ENCODE assay signal across 19 cellular contexts in genomic region chr2:186607660-186608324, GRCh38. TPM values are rescaled to one million over a fixed set of nuclear protein-coding genes. Genes with fewer than 3 reads are reported as not detected.
DNase-seq lines count a peak whose midpoint lies in the region; ATAC-seq, FAIRE-seq and TF ChIP-seq lines count a peak whose summit lies in the region.
"Had no signal": no experiment of that assay in that cellular context is flagged by ENCODE, and none has a peak within 500 bp of the region (broad histone marks: within the 10 kb centered on the region; RNA-seq: fewer than 3 reads in every experiment).

No MANE protein-coding gene starts in this region.

- ATAC-seq in K562 (peak; percentile 11; the same call in 2 of the 3 replicates), heart left ventricle (peak; percentile 76 to 87 (median 84)), left lobe of liver (no peak)

- H4K20me1 ChIP-seq in K562 (replicated peaks; ENCODE audit: control insufficient read depth, insufficient read depth, low read length): no peaks in the 10 kb centered on the region
- H4K20me1 ChIP-seq in smooth muscle cell (ENCODE audit: low read depth): peaks cover 95% of the 10 kb centered on the region

- TF ChIP-seq POLR2A in K562 (conservative IDR thresholded peaks at IDR 0.05) (no peak), heart left ventricle (IDR thresholded peaks at IDR 0.05) (peak in 1 of 2 donors; percentile 22), Peyer's patch (IDR thresholded peaks at IDR 0.05) (no peak)

- H3K4me3 Mint-ChIP-seq in mesothelial cell of epicardium: no peak overlapping the region
- H3K4me3 Mint-ChIP-seq: CD8-positive, alpha-beta memory T cell had no signal

- no peaks in the 10 kb centered on the region for H3K27me3 Mint-ChIP-seq in mesothelial cell of epicardium (ENCODE audit: low read depth)
- H3K27me3 Mint-ChIP-seq: CD8-positive, alpha-beta memory T cell had no signal

- FAIRE-seq in K562 (lab: Jason Lieb, UNC): no peak
- FAIRE-seq: GM12891, GM19239 had no signal

- peak overlapping the region; percentile 81 for H3K27ac Mint-ChIP-seq in mesothelial cell of epicardium

- H3K27ac ChIP-seq in K562 (ENCODE audit: extremely low read depth, low read depth, low read length): no peak overlapping the region
- H3K27ac ChIP-seq in heart left ventricle: peak overlapping the region; percentile 47 to 86 (median 66)
- H3K27ac ChIP-seq in smooth muscle cell (ENCODE audit: low read depth): peak overlapping the region; percentile 61
- H3K27ac ChIP-seq in Peyer's patch: no peak overlapping the region
- H3K27ac ChIP-seq: GM23248 had no signal

- H2AFZ ChIP-seq in K562 (ENCODE audit: low read depth, low read length): no peak overlapping the region
- H2AFZ ChIP-seq in smooth muscle cell (ENCODE audit: low read depth): no peak overlapping the region
- H2AFZ ChIP-seq: GM23248 had no signal

- POLR2A ChIA-PET in K562 (lab: Yijun Ruan, JAX): interaction anchor here (1.1 to 3.1 kb wide), 3 partner anchors 9 to 119 kb away, joined by 3 to 20 read pairs (median 4); no protein-coding TSS in a partner anchor

- H3K4me3 ChIP-seq in K562: no peak overlapping the region
- peak overlapping the region in 11 of 12 donors; percentile 1 to 55 (median 42) for H3K4me3 ChIP-seq in heart left ventricle
- no peak overlapping the region for H3K4me3 ChIP-seq in smooth muscle cell
- no peak overlapping the region for H3K4me3 ChIP-seq in Peyer's patch
- H3K4me3 ChIP-seq: GM23248 had no signal

- H3K27me3 ChIP-seq in K562 (ENCODE audit: control insufficient read depth in 2 of 2, insufficient read depth in 2 of 2, low read length in 2 of 2) (no peaks in the 10 kb centered on the region), heart left ventricle (no peaks in the 10 kb centered on the region), smooth muscle cell (ENCODE audit: low read depth) (no peaks in the 10 kb centered on the region), Peyer's patch (no peaks in the 10 kb centered on the region)

- TF ChIP-seq EP300 in K562 (IDR thresholded peaks at IDR 0.05; ENCODE audit: low read length): no peak

- no peak for TF ChIP-seq RAD21 in K562 (CRISPR knock-in tag; conservative IDR thresholded peaks at IDR 0.05 in 1 of 2, IDR thresholded peaks at IDR 0.05 in 1 of 2)

- CTCF ChIA-PET in K562 (lab: Yijun Ruan, JAX; ENCODE audit: low intra/inter-chr PET ratio): no interaction called here

- H3K9me3 Mint-ChIP-seq in mesothelial cell of epicardium: no peaks in the 10 kb centered on the region
- H3K9me3 Mint-ChIP-seq: CD8-positive, alpha-beta memory T cell had no signal

- peaks cover 21% of the 10 kb centered on the region for H3F3A ChIP-seq in smooth muscle cell (ENCODE audit: low read depth)

- H3K36me3 ChIP-seq in K562 (ENCODE audit: control insufficient read depth, insufficient read depth, low read length) (peaks cover 10% of the 10 kb centered on the region; the same call in 2 of the 3 replicates), heart left ventricle (peaks cover 0 to 30% (median 8%) of the 10 kb centered on the region in 9 donors), smooth muscle cell (ENCODE audit: low read depth) (peaks cover 12% of the 10 kb centered on the region), Peyer's patch (peaks cover 0 to 14% (median 0%) of the 10 kb centered on the region in 3 donors)

- H3K4me1 Mint-ChIP-seq in mesothelial cell of epicardium: peaks cover 35% of the 10 kb centered on the region

- in situ Hi-C loops in K562 (cut with MboI): no loop called here

- intact Hi-C loops in K562 (cut with micrococcal nuclease) (no loop called here), heart left ventricle (cut with DNase I) (no loop called here)

- BruUV-seq in K562 (replicated peaks; lab: Mats Ljungman, UMichigan): no TSS peak

- no peaks in the 10 kb centered on the region for H3K9me1 ChIP-seq in K562 (ENCODE audit: control insufficient read depth, insufficient read depth, low read length)

- 67% methylated on average over 6 of the region's 6 CpGs for WGBS in K562 (ENCODE audit: insufficient coverage, low coverage, missing lambda C conversion rate)
- 55 to 72% (median 62%) methylated on average over 6 of the region's 6 CpGs for WGBS in heart left ventricle, 4 donors
- 83% methylated on average over 6 of the region's 6 CpGs for WGBS in smooth muscle cell (ENCODE audit: low lambda C conversion rate)

- no peak overlapping the region for H3K4me2 ChIP-seq in K562 (ENCODE audit: insufficient read depth, low read length)
- H3K4me2 ChIP-seq in smooth muscle cell: peak overlapping the region; percentile 2

- TF ChIP-seq CTCF in K562 (IDR thresholded peaks at IDR 0.05 in 2 of 3, conservative IDR thresholded peaks at IDR 0.05 in 1 of 3; ENCODE audit: insufficient read depth in 2 of 3, low read depth in 1 of 3, low read length in 3 of 3) (no peak), heart left ventricle (IDR thresholded peaks at IDR 0.05) (no peak), mesothelial cell of epicardium (IDR thresholded peaks at IDR 0.05; ENCODE audit: unreplicated experiment) (no peak), smooth muscle cell (IDR thresholded peaks at IDR 0.05; ENCODE audit: borderline replicate concordance, insufficient read depth, poor library complexity, severe bottlenecking) (no peak), Peyer's patch (IDR thresholded peaks at IDR 0.05) (no peak)

- DNase-seq in K562 (ENCODE audit: extremely low read depth in 1 of 4, low spot score in 3 of 4) (no peak), heart left ventricle (no peak), mesothelial cell of epicardium (ENCODE audit: low spot score in 2 of 2, unreplicated experiment in 2 of 2) (no peak), smooth muscle cell (lab: John Stamatoyannopoulos, UW; ENCODE audit: unreplicated experiment) (no peak), NCI-H510A treated with DMSO at 0.1 percent for 48 hours (lab: John Stamatoyannopoulos, UW) (no peak), left lobe of liver (ENCODE audit: low spot score) (no peak), Peyer's patch (no peak)
- DNase-seq: C1 segment of cervical spinal cord; CD8-positive, alpha-beta memory T cell; DMS53; GM23248; HCEC 1CT; MV-4-11; NCI-H1694 treated with DMSO at 0.1 percent for 48 hours; NCI-H510A; NCI-H774; SIG-M5 had no signal

- no peaks in the 10 kb centered on the region for H3K79me2 ChIP-seq in K562 (ENCODE audit: control insufficient read depth, insufficient read depth, low read length)
- peaks cover 98% of the 10 kb centered on the region for H3K79me2 ChIP-seq in smooth muscle cell (ENCODE audit: low read depth)

- H3K4me1 ChIP-seq in K562 (replicated peaks in 1 of 2; ENCODE audit: control insufficient read depth in 2 of 2, insufficient read depth in 2 of 2, low read length in 2 of 2) (peaks cover 0 to 6% of the 10 kb centered on the region in 2 experiments; a peak in 4 of 5 replicates), heart left ventricle (peaks cover 0 to 63% (median 33%) of the 10 kb centered on the region in 12 donors), smooth muscle cell (ENCODE audit: low read depth) (peaks cover 51% of the 10 kb centered on the region), Peyer's patch (no peaks in the 10 kb centered on the region)

- H3K9ac ChIP-seq in K562 (ENCODE audit: insufficient read depth in 1 of 2, low read depth in 2 of 2, low read length in 2 of 2): no peak overlapping the region
- no peak overlapping the region for H3K9ac ChIP-seq in smooth muscle cell (ENCODE audit: low read depth)
- H3K9ac ChIP-seq: GM23248 had no signal

- H3K9me3 ChIP-seq in K562 (replicated peaks; ENCODE audit: control insufficient read depth, insufficient read depth, low read depth, low read length) (no peaks in the 10 kb centered on the region), heart left ventricle (no peaks in the 10 kb centered on the region), smooth muscle cell (replicated peaks; ENCODE audit: low read depth) (no peaks in the 10 kb centered on the region), Peyer's patch (no peaks in the 10 kb centered on the region)

- H3K36me3 Mint-ChIP-seq in mesothelial cell of epicardium: peaks cover 5% of the 10 kb centered on the region

TF ChIP-seq in K562, 482 proteins besides CTCF, POLR2A, EP300 and RAD21 (continues in another document):
- TF ChIP-seq ZNF165 (CRISPR knock-in tag; IDR thresholded peaks at IDR 0.05; ENCODE audit: borderline replicate concordance) (no peak), SNAPC5 (CRISPR knock-in tag; IDR thresholded peaks at IDR 0.05) (no peak)

RNA-seq across cellular contexts. Expression of gene ITGAV, which starts 17.9 kb away (rescaled TPM):
- 44.5 and 102 TPM in 2 replicates for total RNA-seq in K562 (2011; cell fraction: chromatin; rRNA removed; ENCODE audit: low replicate concordance)
- 19.5 and 40.0 TPM in 2 replicates for total RNA-seq in K562 (2011; cell fraction: nucleolus; rRNA removed)
- 34.2 and 43.0 TPM in 2 replicates for total RNA-seq in K562 (2011; cell fraction: nucleoplasm; rRNA removed)
- total RNA-seq in K562 (2014; rRNA removed): 10.4 and 10.7 TPM in 2 replicates
- total RNA-seq in K562 (2014; rRNA removed; fragmentation: Illumina TruSeq; extraction: Trizol): 17.6 and 18.4 TPM in 2 replicates
- 16.2 and 16.5 TPM in 2 replicates for total RNA-seq in K562 (2015; rRNA removed; fragmentation: Illumina TruSeq; extraction: Trizol)
- total RNA-seq in K562 (2021): 15.5 and 17.7 TPM in 2 replicates
- polyA plus RNA-seq in K562 (2011; rRNA removed): 16.2 and 16.3 TPM in 2 replicates
- 3.6 and 7.9 TPM in 2 replicates for polyA plus RNA-seq in K562 (2011; cell fraction: cytosol; rRNA removed)
- 29.1 and 37.9 TPM in 2 replicates for polyA plus RNA-seq in K562 (2011; cell fraction: nucleus; rRNA removed)
- polyA plus RNA-seq in K562 (2012): 8.4 and 15.6 TPM in 2 replicates
- polyA plus RNA-seq in K562 (2014; fragmentation: Illumina TruSeq; extraction: Trizol): 8.5 and 10.3 TPM in 2 replicates
- 1 to 10 TPM; 3.7 to 4.6 TPM for polyA plus RNA-seq in K562 (2014; fragmentation: Nextera tagmentation; extraction: Ambion mirVana)
- 7.4 and 8.8 TPM in 2 replicates for polyA plus RNA-seq in K562 (2014; rRNA removed)
- 32.1 and 40.9 TPM in 2 replicates for polyA minus RNA-seq in K562 (2011; rRNA and poly(A)+ RNA removed)
- 16.9 and 21.9 TPM in 2 replicates for polyA minus RNA-seq in K562 (2011; cell fraction: cytosol; rRNA and poly(A)+ RNA removed)
- 25.4 and 40.0 TPM in 2 replicates for polyA minus RNA-seq in K562 (2011; cell fraction: nucleus; rRNA and poly(A)+ RNA removed)
- 100 to 1,000 TPM; 133 to 358 (median 235) TPM for total RNA-seq in heart left ventricle
- 100 to 1,000 TPM in 1 of 2 donors, 10 to 100 TPM in 1; 22.5 to 107 TPM for polyA plus RNA-seq in heart left ventricle
- total RNA-seq in mesothelial cell of epicardium: 93.3 to 112 TPM (median 100 TPM) in 3 replicates
- 360 and 467 TPM in 2 replicates for total RNA-seq in smooth muscle cell
- polyA plus RNA-seq in smooth muscle cell: 70.8 and 78.3 TPM in 2 replicates
- 15.3 TPM for total RNA-seq in left lobe of liver
- 10 to 100 TPM; 28.1 to 35.9 (median 31.2) TPM for total RNA-seq in Peyer's patch

Comparison
In these comparisons a context has a peak if more than half of its experiments do, and no peak if none do; other contexts are left out.
1. H3K27ac ChIP-seq: peak in heart left ventricle (12 of 12) and smooth muscle cell (single experiment); none in K562 (single experiment) and Peyer's patch (0 of 4).
2. H3K4me3 ChIP-seq: peak in heart left ventricle (11 of 12); none in K562 (single experiment), smooth muscle cell (single experiment) and Peyer's patch (0 of 4).